Comparison of ENCODE assay signal across 1 cellular context in genomic region chr10:66180651-66181318, GRCh38.
TF ChIP-seq lines count a peak whose summit lies in the region.

No MANE protein-coding gene starts in this region.

TF ChIP-seq in H1, 55 proteins besides CTCF, POLR2A, EP300 and RAD21 (continued from another document):
- no peak for TF ChIP-seq CHD7 (IDR thresholded peaks at IDR 0.05; ENCODE audit: insufficient replicate concordance, low read length)
